ENCODE assay signal across 25 cellular contexts in the genomic region with DNA sequence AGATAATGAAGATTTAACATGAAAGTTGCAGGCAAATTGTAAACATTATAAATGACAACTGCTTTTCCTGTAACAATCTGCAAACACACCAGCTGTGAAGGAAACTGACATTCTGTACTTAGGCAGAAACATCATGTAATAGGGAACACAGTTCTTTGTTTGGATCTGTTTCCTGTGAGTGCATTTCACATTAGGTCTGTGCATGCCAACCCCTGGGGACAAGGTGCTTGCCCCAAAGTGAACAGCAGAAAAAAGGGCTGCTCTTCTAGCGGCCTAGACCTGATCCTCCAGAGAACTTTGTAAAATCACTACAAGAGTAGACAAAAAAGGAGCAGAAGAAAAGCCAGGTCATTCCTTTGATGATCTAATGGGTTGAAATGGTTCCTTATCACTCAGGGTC.
DNase-seq lines count a peak whose midpoint lies in the region; ATAC-seq and TF ChIP-seq lines count a peak whose summit lies in the region.
"Had no signal": no experiment of that assay in that cellular context is flagged by ENCODE, and none has a peak within 500 bp of the region (broad histone marks: within the 10 kb centered on the region; RNA-seq: fewer than 3 reads in every experiment).

No MANE protein-coding gene starts in this region.

- H4K20me1 ChIP-seq in BLaER1 (no peaks in the 10 kb centered on the region), DND-41 (ENCODE audit: insufficient read depth, low read length) (no peaks in the 10 kb centered on the region)

- TF ChIP-seq CTCF in DND-41 (IDR thresholded peaks at IDR 0.05; ENCODE audit: borderline replicate concordance, extremely low read depth, low read length, poor library complexity, severe bottlenecking) (no peak), chondrocyte (IDR thresholded peaks at IDR 0.05) (no peak)

- H3K27me3 Mint-ChIP-seq in chondrocyte (ENCODE audit: low read depth), result peaks cover 7% of the 10 kb centered on the region

- ATAC-seq in DND-41 (ENCODE audit: insufficient read depth, low read depth) (peak; percentile 41; the same call in 2 of the 3 replicates), GM21423 (IDR thresholded peaks at IDR 0.05; ENCODE audit: unreplicated experiment) (no peak)
- ATAC-seq: activated T-helper 17 cell treated with anti-CD3 and anti-CD28 coated beads, Interleukin-2, amount 50 U/mL, for 72 hours; gastroesophageal sphincter; left lobe of liver; right lobe of liver; WTC11 had no signal

- peaks cover 14% of the 10 kb centered on the region for H3K9me3 Mint-ChIP-seq in chondrocyte (ENCODE audit: low read depth)

- H3K9ac ChIP-seq in BLaER1 (peak overlapping the region; percentile 59), DND-41 (ENCODE audit: low read depth, low read length) (peak overlapping the region; percentile 22; the same call in 1 of the 2 replicates)

- H3K79me2 ChIP-seq in DND-41 (ENCODE audit: insufficient read depth, low read length), result no peaks in the 10 kb centered on the region

- no peak for DNase-seq in DND-41
- DNase-seq in NCI-H1694 (lab: John Stamatoyannopoulos, UW), result peak; percentile 22
- peak; percentile 15 for DNase-seq in dermis blood vessel endothelial cell
- DNase-seq in chondrocyte (ENCODE audit: low spot score), result no peak
- no peak for DNase-seq in Kasumi-1 (lab: John Stamatoyannopoulos, UW)
- DNase-seq: activated CD8-positive, alpha-beta memory T cell treated with anti-CD3 and anti-CD28 coated beads, Interleukin-2, amount 50 U/mL, for 48 hours; dorsolateral prefrontal cortex; H7; KBM-7; NCI-H1436; NCI-H2171 treated with DMSO at 0.1 percent for 48 hours; NCI-H510A treated with DMSO at 0.1 percent for 48 hours; right lobe of liver; Right ventricle myocardium superior; stimulated activated CD4-positive, alpha-beta T cell treated with anti-CD3 and anti-CD28 coated beads, Interleukin-2, amount 100 ng/mL, for 48 hours; substantia nigra; upper lobe of left lung had no signal

- H3K4me1 ChIP-seq in BLaER1, result peaks cover 40% of the 10 kb centered on the region
- peaks cover 23% of the 10 kb centered on the region for H3K4me1 ChIP-seq in DND-41 (ENCODE audit: insufficient read depth, low read length)
- H3K4me1 ChIP-seq: gastroesophageal sphincter, right lobe of liver, upper lobe of left lung had no signal

- peak overlapping the region; percentile 44 for H3K4me3 ChIP-seq in BLaER1
- no peak overlapping the region for H3K4me3 ChIP-seq in DND-41 (ENCODE audit: low read depth in 1 of 2, low read length in 2 of 2)
- H3K4me3 ChIP-seq: dorsolateral prefrontal cortex, gastroesophageal sphincter, right lobe of liver, upper lobe of left lung had no signal

- H3K36me3 Mint-ChIP-seq in chondrocyte (ENCODE audit: low read depth), result peaks cover 14% of the 10 kb centered on the region

- peak overlapping the region; percentile 55; the same call in 1 of the 2 replicates for H2AFZ ChIP-seq in DND-41 (ENCODE audit: low read depth, low read length)

- H3K9me3 ChIP-seq in BLaER1 (peaks cover 18% of the 10 kb centered on the region), DND-41 (ENCODE audit: insufficient read depth, low read length, severe bottlenecking) (peaks cover 16% of the 10 kb centered on the region)
- H3K9me3 ChIP-seq: right lobe of liver had no signal

- H3K4me2 ChIP-seq in BLaER1, result peak overlapping the region; percentile 78
- H3K4me2 ChIP-seq in DND-41 (ENCODE audit: insufficient read depth, low read length), result peak overlapping the region; percentile 54

- no peaks in the 10 kb centered on the region for H3K36me3 ChIP-seq in BLaER1
- H3K36me3 ChIP-seq in DND-41 (ENCODE audit: insufficient read depth, low read length), result no peaks in the 10 kb centered on the region
- H3K36me3 ChIP-seq: gastroesophageal sphincter, right lobe of liver, upper lobe of left lung had no signal

- peak overlapping the region; percentile 81 for H3K27ac ChIP-seq in BLaER1
- H3K27ac ChIP-seq in DND-41 (ENCODE audit: low read length), result peak overlapping the region; percentile 65
- H3K27ac ChIP-seq: C4-2B, dorsolateral prefrontal cortex, gastroesophageal sphincter, right lobe of liver, upper lobe of left lung had no signal

- no peaks in the 10 kb centered on the region for H3K27me3 ChIP-seq in BLaER1
- no peaks in the 10 kb centered on the region for H3K27me3 ChIP-seq in DND-41 (ENCODE audit: insufficient read depth, low read length, poor library complexity)
- H3K27me3 ChIP-seq: dorsolateral prefrontal cortex, gastroesophageal sphincter, right lobe of liver, upper lobe of left lung had no signal

- H3K4me1 Mint-ChIP-seq in chondrocyte (ENCODE audit: low read depth), result no peaks in the 10 kb centered on the region
- H3K4me1 Mint-ChIP-seq: activated T-helper 17 cell treated with anti-CD3 and anti-CD28 coated beads, Interleukin-2, amount 50 U/mL, for 72 hours; WTC11 had no signal

- H3K4me3 Mint-ChIP-seq in chondrocyte (ENCODE audit: unreplicated experiment), result no peak overlapping the region
- H3K4me3 Mint-ChIP-seq: activated T-helper 17 cell treated with anti-CD3 and anti-CD28 coated beads, Interleukin-2, amount 50 U/mL, for 72 hours; WTC11 had no signal

- H3K27ac Mint-ChIP-seq in chondrocyte (ENCODE audit: unreplicated experiment), result no peak overlapping the region
- H3K27ac Mint-ChIP-seq: activated T-helper 17 cell treated with anti-CD3 and anti-CD28 coated beads, Interleukin-2, amount 50 U/mL, for 72 hours; progenitor cell of endocrine pancreas; WTC11 had no signal

Comparison
In these comparisons a context has a peak if more than half of its experiments do, and no peak if none do; other contexts are left out.
1. DNase-seq: peak in NCI-H1694 (single experiment) and dermis blood vessel endothelial cell (single experiment); none in DND-41 (single experiment), chondrocyte (single experiment) and Kasumi-1 (0 of 2).